Comparison of ENCODE assay signal across 1 cellular context in genomic region chr10:17622061-17622460, GRCh38.
TF ChIP-seq lines count a peak whose summit lies in the region.

No MANE protein-coding gene starts in this region.

TF ChIP-seq in HEK293, 187 proteins besides CTCF, POLR2A, EP300 and RAD21 (continued from another document):
- no peak for TF ChIP-seq ZNF549 (tag by site-specific recombination; IDR thresholded peaks at IDR 0.05)
- peak; percentile 28 for TF ChIP-seq PRDM6 (tag by site-specific recombination; IDR thresholded peaks at IDR 0.05)
